Comparison of ENCODE assay signal across 24 cellular contexts in the genomic region with DNA sequence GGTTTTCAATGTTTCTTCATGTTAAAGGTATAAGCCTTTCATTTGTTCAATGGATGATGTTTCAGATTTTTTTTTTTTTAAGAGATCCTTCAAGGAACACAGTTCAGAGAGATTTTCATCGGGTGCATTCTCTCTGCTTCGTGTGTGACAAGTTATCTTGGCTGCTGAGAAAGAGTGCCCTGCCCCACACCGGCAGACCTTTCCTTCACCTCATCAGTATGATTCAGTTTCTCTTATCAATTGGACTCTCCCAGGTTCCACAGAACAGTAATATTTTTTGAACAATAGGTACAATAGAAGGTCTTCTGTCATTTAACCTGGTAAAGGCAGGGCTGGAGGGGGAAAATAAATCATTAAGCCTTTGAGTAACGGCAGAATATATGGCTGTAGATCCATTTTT.
DNase-seq lines count a peak whose midpoint lies in the region; ATAC-seq, FAIRE-seq and TF ChIP-seq lines count a peak whose summit lies in the region.
"Had no signal": no experiment of that assay in that cellular context is flagged by ENCODE, and none has a peak within 500 bp of the region (broad histone marks: within the 10 kb centered on the region; RNA-seq: fewer than 3 reads in every experiment).

No MANE protein-coding gene starts in this region.

- H3K9me3 Mint-ChIP-seq in GM23338: no peaks in the 10 kb centered on the region
- H3K9me3 Mint-ChIP-seq in neural progenitor cell: no peaks in the 10 kb centered on the region
- H3K9me3 Mint-ChIP-seq: CD4-positive, alpha-beta T cell had no signal

- TF ChIP-seq CTCF in GM23338 (conservative IDR thresholded peaks at IDR 0.05; ENCODE audit: low read depth in 2 of 2): no peak
- TF ChIP-seq CTCF in K562 (IDR thresholded peaks at IDR 0.05 in 2 of 3, conservative IDR thresholded peaks at IDR 0.05 in 1 of 3; ENCODE audit: insufficient read depth in 2 of 3, low read depth in 1 of 3, low read length in 3 of 3): no peak
- no peak for TF ChIP-seq CTCF in neural progenitor cell (IDR thresholded peaks at IDR 0.05)

- peak; percentile 54 for FAIRE-seq in K562 (lab: Jason Lieb, UNC)
- FAIRE-seq: A549, GM12891, GM18507 had no signal

- H3K36me3 Mint-ChIP-seq in GM23338 (ENCODE audit: low read depth) (no peaks in the 10 kb centered on the region), neural progenitor cell (no peaks in the 10 kb centered on the region)
- H3K36me3 Mint-ChIP-seq: CD14-positive monocyte; CD8-positive, alpha-beta memory T cell had no signal

- H3K9me2 ChIP-seq in GM23338 (ENCODE audit: insufficient read depth): no peaks in the 10 kb centered on the region

- CTCF ChIA-PET in K562 (lab: Yijun Ruan, JAX; ENCODE audit: low intra/inter-chr PET ratio): no interaction called here

- H3K9me3 ChIP-seq in K562 (replicated peaks; ENCODE audit: control insufficient read depth, insufficient read depth, low read depth, low read length): no peaks in the 10 kb centered on the region
- no peaks in the 10 kb centered on the region for H3K9me3 ChIP-seq in neural progenitor cell (ENCODE audit: low read depth)
- H3K9me3 ChIP-seq: A549; BE2C; BLaER1 treated with 17β-estradiol and CSF1 and Interleukin-3, amounts not matched to agents 10 nM and 100 nM had no signal

- no peaks in the 10 kb centered on the region for H3K36me3 ChIP-seq in GM23338 (ENCODE audit: insufficient read depth)
- no peaks in the 10 kb centered on the region for H3K36me3 ChIP-seq in K562 (ENCODE audit: control insufficient read depth, insufficient read depth, low read length)
- H3K36me3 ChIP-seq in neural progenitor cell: no peaks in the 10 kb centered on the region
- H3K36me3 ChIP-seq: BE2C; BLaER1 treated with 17β-estradiol and CSF1 and Interleukin-3, amounts not matched to agents 10 nM and 100 nM had no signal

- no peak for TF ChIP-seq RAD21 in K562 (CRISPR knock-in tag; conservative IDR thresholded peaks at IDR 0.05 in 1 of 2, IDR thresholded peaks at IDR 0.05 in 1 of 2)

- peaks cover 47% of the 10 kb centered on the region for H3K4me1 Mint-ChIP-seq in GM23338
- peaks cover 2% of the 10 kb centered on the region for H3K4me1 Mint-ChIP-seq in neural progenitor cell
- H3K4me1 Mint-ChIP-seq: CD14-positive monocyte; CD8-positive, alpha-beta memory T cell had no signal

- H2AFZ ChIP-seq in GM23338 (no peak overlapping the region), K562 (ENCODE audit: low read depth, low read length) (0 out of 2 replicates have a peak overlapping the region, but pooled peaks have one; percentile 14), neural progenitor cell (replicated peaks) (no peak overlapping the region)

- H3K27ac ChIP-seq in GM23338 (ENCODE audit: low read depth) (no peak overlapping the region), K562 (ENCODE audit: extremely low read depth, low read depth, low read length) (no peak overlapping the region), neural progenitor cell (no peak overlapping the region)
- H3K27ac ChIP-seq: A549; BLaER1 treated with 17β-estradiol and CSF1 and Interleukin-3, amounts not matched to agents 10 nM and 100 nM had no signal

- TF ChIP-seq POLR2A in K562 (conservative IDR thresholded peaks at IDR 0.05): no peak

- no peak for DNase-seq in GM23338 (ENCODE audit: low spot score)
- DNase-seq in K562 (ENCODE audit: extremely low read depth in 1 of 4, low spot score in 3 of 4): peak in 2 of 4 experiments; percentile 17 to 30
- peak; percentile 67 for DNase-seq in mucosa of gallbladder (ENCODE audit: low spot score)
- no peak for DNase-seq in NOMO-1 treated with DMSO at 0.1 percent for 48 hours (lab: John Stamatoyannopoulos, UW; ENCODE audit: unreplicated experiment)
- no peak for DNase-seq in neural progenitor cell (ENCODE audit: low spot score)
- no peak for DNase-seq in NCI-H146 (lab: John Stamatoyannopoulos, UW)
- no peak for DNase-seq in activated naive CD4-positive, alpha-beta T cell treated with anti-CD3 and anti-CD28 coated beads, Interleukin-2, amount 50 U/mL, for 16 hours
- DNase-seq: 8988T; ACHN; AML-193; BE2C; CD4-positive, alpha-beta T cell; CD8-positive, alpha-beta memory T cell; DMS53; DMS79 treated with DMSO at 0.1 percent for 48 hours; GF-D8; GOT3; H7; HCEC 1CT had no signal

- H4K20me1 ChIP-seq in GM23338 (replicated peaks; ENCODE audit: insufficient read depth) (no peaks in the 10 kb centered on the region), K562 (replicated peaks; ENCODE audit: control insufficient read depth, insufficient read depth, low read length) (no peaks in the 10 kb centered on the region), neural progenitor cell (ENCODE audit: low read depth) (no peaks in the 10 kb centered on the region)
- H4K20me1 ChIP-seq: BLaER1 treated with 17β-estradiol and CSF1 and Interleukin-3, amounts not matched to agents 10 nM and 100 nM had no signal

- no TSS peak for BruUV-seq in K562 (replicated peaks; lab: Mats Ljungman, UMichigan)

- no peaks in the 10 kb centered on the region for H3K79me2 ChIP-seq in GM23338 (replicated peaks; ENCODE audit: insufficient read depth)
- no peaks in the 10 kb centered on the region for H3K79me2 ChIP-seq in K562 (ENCODE audit: control insufficient read depth, insufficient read depth, low read length)
- H3K79me2 ChIP-seq in neural progenitor cell (ENCODE audit: low read depth): no peaks in the 10 kb centered on the region

- H3F3A ChIP-seq in GM23338 (replicated peaks; ENCODE audit: low read depth): no peaks in the 10 kb centered on the region
- H3F3A ChIP-seq in neural progenitor cell (ENCODE audit: low read depth): no peaks in the 10 kb centered on the region

- no peaks in the 10 kb centered on the region for H3K27me3 Mint-ChIP-seq in GM23338 (ENCODE audit: insufficient read depth, low read depth, poor library complexity)
- H3K27me3 Mint-ChIP-seq in neural progenitor cell (ENCODE audit: insufficient read depth, low read depth): no peaks in the 10 kb centered on the region

- H3K4me1 ChIP-seq in GM23338 (ENCODE audit: insufficient read depth) (peaks cover 56% of the 10 kb centered on the region), K562 (replicated peaks in 1 of 2; ENCODE audit: control insufficient read depth in 2 of 2, insufficient read depth in 2 of 2, low read length in 2 of 2) (peaks cover 0 to 4% of the 10 kb centered on the region in 2 experiments; a peak in 2 of 5 replicates), neural progenitor cell (peaks cover 12% of the 10 kb centered on the region)
- H3K4me1 ChIP-seq: BE2C; BLaER1 treated with 17β-estradiol and CSF1 and Interleukin-3, amounts not matched to agents 10 nM and 100 nM had no signal

- in situ Hi-C loops in K562 (cut with MboI): no loop called here

- H3K27me3 ChIP-seq in GM23338 (ENCODE audit: insufficient read depth): no peaks in the 10 kb centered on the region
- H3K27me3 ChIP-seq in K562 (ENCODE audit: control insufficient read depth in 2 of 2, insufficient read depth in 2 of 2, low read length in 2 of 2): no peaks in the 10 kb centered on the region
- no peaks in the 10 kb centered on the region for H3K27me3 ChIP-seq in neural progenitor cell
- H3K27me3 ChIP-seq: BE2C; BLaER1 treated with 17β-estradiol and CSF1 and Interleukin-3, amounts not matched to agents 10 nM and 100 nM had no signal

- TF ChIP-seq EP300 in K562 (IDR thresholded peaks at IDR 0.05; ENCODE audit: low read length): no peak

- H3K9ac ChIP-seq in K562 (ENCODE audit: insufficient read depth in 1 of 2, low read depth in 2 of 2, low read length in 2 of 2) (no peak overlapping the region), neural progenitor cell (no peak overlapping the region)
- H3K9ac ChIP-seq: BLaER1 treated with 17β-estradiol and CSF1 and Interleukin-3, amounts not matched to agents 10 nM and 100 nM had no signal

- WGBS in K562 (ENCODE audit: insufficient coverage, low coverage, missing lambda C conversion rate): 2% methylated on average over 4 of the region's 4 CpGs

- H3K4me2 ChIP-seq in GM23338: no peak overlapping the region
- H3K4me2 ChIP-seq in K562 (ENCODE audit: insufficient read depth, low read length): no peak overlapping the region
- no peak overlapping the region for H3K4me2 ChIP-seq in neural progenitor cell
- H3K4me2 ChIP-seq: A549; BLaER1 treated with 17β-estradiol and CSF1 and Interleukin-3, amounts not matched to agents 10 nM and 100 nM had no signal

- H3K4me3 ChIP-seq in GM23338 (no peak overlapping the region), K562 (no peak overlapping the region), neural progenitor cell (no peak overlapping the region)
- H3K4me3 ChIP-seq: A549; BLaER1 treated with 17β-estradiol and CSF1 and Interleukin-3, amounts not matched to agents 10 nM and 100 nM had no signal

- no peaks in the 10 kb centered on the region for H3K9me1 ChIP-seq in K562 (ENCODE audit: control insufficient read depth, insufficient read depth, low read length)

- intact Hi-C loops in K562 (cut with micrococcal nuclease): no loop called here

- H3K4me3 Mint-ChIP-seq in GM23338: no peak overlapping the region
- H3K4me3 Mint-ChIP-seq in neural progenitor cell: no peak overlapping the region
- H3K4me3 Mint-ChIP-seq: CD14-positive monocyte; CD4-positive, alpha-beta T cell; CD8-positive, alpha-beta memory T cell had no signal

- POLR2A ChIA-PET in K562 (lab: Yijun Ruan, JAX): no interaction called here

- ATAC-seq in GM23338 (no peak), K562 (peak; percentile 55)
- ATAC-seq: A549 had no signal

- H3K27ac Mint-ChIP-seq in GM23338 (peak overlapping the region; percentile 18; the same call in 1 of the 2 replicates), neural progenitor cell (no peak overlapping the region)
- H3K27ac Mint-ChIP-seq: CD14-positive monocyte; CD4-positive, alpha-beta T cell; CD8-positive, alpha-beta memory T cell had no signal

TF ChIP-seq in GM23338, 12 proteins besides CTCF, POLR2A, EP300 and RAD21 (continues in another document):
- TF ChIP-seq JUNB (IDR thresholded peaks at IDR 0.05; ENCODE audit: unreplicated experiment): no peak
- TF ChIP-seq ZNF331 (CRISPR knock-in tag; IDR thresholded peaks at IDR 0.05; ENCODE audit: low read depth): no peak
- TF ChIP-seq POLR2AphosphoS5 (IDR thresholded peaks at IDR 0.05; ENCODE audit: low read depth): no peak
- TF ChIP-seq CREB1 (CRISPR knock-in tag; IDR thresholded peaks at IDR 0.05; ENCODE audit: low read depth): no peak

TF ChIP-seq in K562, 482 proteins besides CTCF, POLR2A, EP300 and RAD21 (continues in another document):
- TF ChIP-seq HMG20B (CRISPR knock-in tag; IDR thresholded peaks at IDR 0.05) (no peak), ZNF311 (CRISPR knock-in tag; IDR thresholded peaks at IDR 0.05) (no peak)
- TF ChIP-seq, protein P1, sequence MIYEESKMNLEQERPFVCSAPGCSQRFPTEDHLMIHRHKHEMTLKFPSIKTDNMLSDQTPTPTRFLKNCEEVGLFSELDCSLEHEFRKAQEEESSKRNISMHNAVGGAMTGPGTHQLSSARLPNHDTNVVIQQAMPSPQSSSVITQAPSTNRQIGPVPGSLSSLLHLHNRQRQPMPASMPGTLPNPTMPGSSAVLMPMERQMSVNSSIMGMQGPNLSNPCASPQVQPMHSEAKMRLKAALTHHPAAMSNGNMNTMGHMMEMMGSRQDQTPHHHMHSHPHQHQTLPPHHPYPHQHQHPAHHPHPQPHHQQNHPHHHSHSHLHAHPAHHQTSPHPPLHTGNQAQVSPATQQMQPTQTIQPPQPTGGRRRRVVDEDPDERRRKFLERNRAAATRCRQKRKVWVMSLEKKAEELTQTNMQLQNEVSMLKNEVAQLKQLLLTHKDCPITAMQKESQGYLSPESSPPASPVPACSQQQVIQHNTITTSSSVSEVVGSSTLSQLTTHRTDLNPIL (CRISPR knock-in tag; IDR thresholded peaks at IDR 0.05): no peak
